ENCODE assay signal across 26 cellular contexts in the genomic region with DNA sequence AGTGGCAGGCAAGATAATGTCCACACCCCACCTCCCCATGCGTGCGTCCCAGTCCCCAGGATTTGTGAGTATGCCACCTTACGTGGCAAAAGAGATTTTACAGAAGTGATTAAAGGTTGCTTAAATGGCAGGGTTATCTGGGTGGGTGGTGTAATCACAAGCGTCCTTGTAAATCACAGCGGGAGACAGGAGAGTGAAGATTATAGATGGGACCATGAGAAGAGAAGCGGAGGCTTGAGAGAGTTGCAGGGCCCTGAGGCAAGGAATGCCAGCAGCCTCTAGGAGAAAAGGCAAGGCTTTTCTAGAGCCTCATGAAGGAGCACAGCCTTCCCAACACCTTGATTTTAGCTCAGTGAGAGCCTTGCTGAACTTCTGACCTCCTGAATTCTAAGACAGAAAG.
"Had no signal": no experiment of that assay in that cellular context is flagged by ENCODE, and none has a peak within 500 bp of the region (broad histone marks: within the 10 kb centered on the region; RNA-seq: fewer than 3 reads in every experiment).

No MANE protein-coding gene starts in this region.

- H3K4me2 ChIP-seq: hepatocyte, neural progenitor cell had no signal

- H3K27ac Mint-ChIP-seq: activated CD4-positive, alpha-beta T cell treated with anti-CD3 and anti-CD28 coated beads, Interleukin-2, amount 10 ng/mL, durations not matched to agents 7 days and 5 days; activated CD8-positive, alpha-beta T cell treated with anti-CD3 and anti-CD28 coated beads for 36 hours; activated naive CD4-positive, alpha-beta T cell treated with anti-CD3 and anti-CD28 coated beads, Interleukin-2, amount 50 U/mL, for 24 hours; activated naive CD8-positive, alpha-beta T cell treated with anti-CD3 and anti-CD28 coated beads, Interleukin-2, amount 50 U/mL, for 24 hours; activated T-helper 2 cell treated with anti-CD3 and anti-CD28 coated beads, Interferon-gamma antibody, Interleukin-2, Interleukin-4, amounts not matched to agents 10 μg/mL and 5 μg/mL and 100 μg/mL, durations not matched to agents 14 hours and 24 hours and 36 hours; neural progenitor cell had no signal

- FAIRE-seq: bronchial epithelial cell, colon, urothelium cell line had no signal

- H3K4me1 ChIP-seq: neural progenitor cell had no signal

- H3K36me3 ChIP-seq: gastroesophageal sphincter, neural progenitor cell had no signal

- DNase-seq: activated CD4-positive, alpha-beta T cell treated with anti-CD3 and anti-CD28 coated beads, Interleukin-2, amount 10 ng/mL, durations not matched to agents 7 days and 5 days; activated CD4-positive, CD25-positive, alpha-beta regulatory T cell treated with anti-CD3 and anti-CD28 coated beads, Interleukin-2, amount 50 U/mL, for 72 hours; activated CD8-positive, alpha-beta T cell treated with anti-CD3 and anti-CD28 coated beads for 36 hours; activated naive CD8-positive, alpha-beta T cell treated with anti-CD3 and anti-CD28 coated beads, Interleukin-2, amount 50 U/mL, for 24 hours; activated T-cell treated with anti-CD3 and anti-CD28 coated beads, Interleukin-2, amount 50 U/mL, for 4 hours; effector CD8-positive, alpha-beta T cell; islet precursor cell; left cardiac atrium; left ventricle myocardium superior; naive thymus-derived CD8-positive, alpha-beta T cell; occipital lobe; right cardiac atrium; stimulated activated CD4-positive, alpha-beta T cell treated with anti-CD3 and anti-CD28 coated beads, Interleukin-2, amount 100 ng/mL, for 48 hours; stimulated activated naive CD4-positive, alpha-beta T cell treated with Interleukin-2 at 50 U/mL for 16 hours; T-helper 2 cell had no signal

- H3K9me3 ChIP-seq: gastroesophageal sphincter, tibial nerve had no signal

- H3K27ac ChIP-seq: gastroesophageal sphincter, hepatocyte, neural progenitor cell, parathyroid adenoma, tibial nerve had no signal

- H3K4me3 ChIP-seq: gastroesophageal sphincter, hepatocyte, neural progenitor cell, tibial nerve had no signal

- H2AFZ ChIP-seq: hepatocyte, neural progenitor cell, parathyroid adenoma had no signal

- H3K4me3 Mint-ChIP-seq: activated CD4-positive, alpha-beta T cell treated with anti-CD3 and anti-CD28 coated beads, Interleukin-2, amount 10 ng/mL, durations not matched to agents 7 days and 5 days; activated CD8-positive, alpha-beta T cell treated with anti-CD3 and anti-CD28 coated beads for 36 hours; activated naive CD4-positive, alpha-beta T cell treated with anti-CD3 and anti-CD28 coated beads, Interleukin-2, amount 50 U/mL, for 24 hours; activated naive CD8-positive, alpha-beta T cell treated with anti-CD3 and anti-CD28 coated beads, Interleukin-2, amount 50 U/mL, for 24 hours; activated T-cell treated with anti-CD3 and anti-CD28 coated beads, Interleukin-2, amount 50 U/mL, for 4 hours; central memory CD8-positive, alpha-beta T cell; neural progenitor cell had no signal

- H3K27me3 Mint-ChIP-seq: activated CD4-positive, alpha-beta T cell treated with anti-CD3 and anti-CD28 coated beads, Interleukin-2, amount 10 ng/mL, durations not matched to agents 7 days and 5 days; activated CD8-positive, alpha-beta T cell treated with anti-CD3 and anti-CD28 coated beads for 36 hours; activated naive CD4-positive, alpha-beta T cell treated with anti-CD3 and anti-CD28 coated beads, Interleukin-2, amount 50 U/mL, for 24 hours; activated naive CD8-positive, alpha-beta T cell treated with anti-CD3 and anti-CD28 coated beads, Interleukin-2, amount 50 U/mL, for 24 hours; central memory CD8-positive, alpha-beta T cell; naive thymus-derived CD8-positive, alpha-beta T cell had no signal

- H3K27me3 ChIP-seq: gastroesophageal sphincter, hepatocyte, neural progenitor cell, tibial nerve had no signal

- H3K9me3 Mint-ChIP-seq: activated CD4-positive, alpha-beta T cell treated with anti-CD3 and anti-CD28 coated beads, Interleukin-2, amount 10 ng/mL, durations not matched to agents 7 days and 5 days; activated CD8-positive, alpha-beta T cell treated with anti-CD3 and anti-CD28 coated beads for 36 hours; activated naive CD4-positive, alpha-beta T cell treated with anti-CD3 and anti-CD28 coated beads, Interleukin-2, amount 50 U/mL, for 24 hours; activated naive CD8-positive, alpha-beta T cell treated with anti-CD3 and anti-CD28 coated beads, Interleukin-2, amount 50 U/mL, for 24 hours; activated T-cell treated with anti-CD3 and anti-CD28 coated beads, Interleukin-2, amount 50 U/mL, for 4 hours; activated T-helper 2 cell treated with anti-CD3 and anti-CD28 coated beads, Interferon-gamma antibody, Interleukin-2, Interleukin-4, amounts not matched to agents 10 μg/mL and 5 μg/mL and 100 μg/mL, durations not matched to agents 14 hours and 24 hours and 36 hours; central memory CD8-positive, alpha-beta T cell; neural progenitor cell had no signal

- H3K9ac ChIP-seq: neural progenitor cell, parathyroid adenoma had no signal
